Comparison of ENCODE assay signal across 13 cellular contexts in the genomic region with DNA sequence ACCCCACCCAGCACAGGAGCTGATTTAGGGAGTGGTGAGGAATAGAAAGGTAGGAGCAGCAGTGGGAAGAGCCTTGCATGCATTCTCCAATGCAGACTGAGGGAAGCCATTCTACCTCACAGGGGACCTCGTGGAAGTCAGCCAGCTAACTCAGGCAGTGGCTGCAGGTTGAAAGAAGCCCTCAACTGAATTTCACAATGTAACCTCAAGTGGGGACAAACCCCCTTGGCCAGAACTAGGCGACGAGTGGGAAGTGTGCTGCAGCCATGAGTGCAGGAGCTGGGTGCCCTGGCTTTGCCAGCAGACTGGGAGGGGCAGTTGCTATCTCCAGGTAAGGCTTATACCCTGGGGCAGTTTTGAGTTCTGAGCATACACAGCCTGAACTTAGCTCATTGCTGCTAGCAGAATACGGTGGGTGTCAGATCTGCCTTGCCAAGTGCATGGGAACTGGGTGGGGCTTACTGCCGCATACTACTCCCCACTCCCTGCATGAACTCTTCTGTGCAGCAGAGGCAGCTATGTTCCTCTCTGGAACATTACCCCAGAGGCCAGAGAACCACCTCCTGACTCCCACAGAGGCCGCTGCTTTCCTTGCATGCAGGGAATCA.
DNase-seq lines count a peak whose midpoint lies in the region; ATAC-seq, FAIRE-seq and TF ChIP-seq lines count a peak whose summit lies in the region.
"Had no signal": no experiment of that assay in that cellular context is flagged by ENCODE, and none has a peak within 500 bp of the region (broad histone marks: within the 10 kb centered on the region; RNA-seq: fewer than 3 reads in every experiment).

No MANE protein-coding gene starts in this region.

- H3K4me1 ChIP-seq in keratinocyte (ENCODE audit: control insufficient read depth, extremely low read depth, insufficient read depth, low read length): peaks cover 10% of the 10 kb centered on the region

- H4K20me1 ChIP-seq in keratinocyte (ENCODE audit: control insufficient read depth, extremely low read depth, insufficient read depth, low read length): no peaks in the 10 kb centered on the region

- no peak overlapping the region for H3K4me3 ChIP-seq in keratinocyte (ENCODE audit: control insufficient read depth in 2 of 3, extremely low read depth in 1 of 3, insufficient read depth in 2 of 3, low read depth in 1 of 3, low read length in 3 of 3)
- H3K4me3 ChIP-seq: tibial nerve had no signal

- POLR2A ChIA-PET in RWPE1 (lab: Yijun Ruan, JAX; ENCODE audit: low non-redundant PET): no interaction called here

- no peak for TF ChIP-seq CTCF in RWPE1 (conservative IDR thresholded peaks at IDR 0.05; ENCODE audit: low read depth)
- TF ChIP-seq CTCF in keratinocyte (optimal IDR thresholded peaks at IDR 0.05 in 1 of 3, IDR thresholded peaks at IDR 0.05 in 1 of 3, conservative IDR thresholded peaks at IDR 0.05 in 1 of 3; ENCODE audit: extremely low read depth in 1 of 3, insufficient read depth in 2 of 3, low read length in 3 of 3): peak in 2 of 3 experiments; percentile 6 to 23

- no peaks in the 10 kb centered on the region for H3K79me2 ChIP-seq in keratinocyte (ENCODE audit: control insufficient read depth, insufficient read depth, low read length)

- no peak for ATAC-seq in HG03175 (IDR thresholded peaks at IDR 0.05; ENCODE audit: unreplicated experiment)
- ATAC-seq in left ventricle myocardium superior: no peak
- ATAC-seq: right cardiac atrium had no signal

- dilution Hi-C loops in keratinocyte (cut with MboI; ENCODE audit: extremely low pct_ligation_motif_present, low sequenced_read_pairs): no loop called here

- DNase-seq in SKM-1 treated with dmso at 0.1 percent for 144 hours (lab: John Stamatoyannopoulos, UW; ENCODE audit: unreplicated experiment): peak; percentile 22
- DNase-seq in SKM-1 (lab: John Stamatoyannopoulos, UW; ENCODE audit: unreplicated experiment): no peak
- DNase-seq in RWPE1 (ENCODE audit: low spot score): no peak
- peak; percentile 13 for DNase-seq in keratinocyte (ENCODE audit: low read depth, low spot score)
- DNase-seq in left ventricle myocardium superior: no peak
- DNase-seq in SIG-M5 (lab: John Stamatoyannopoulos, UW): no peak
- DNase-seq: activated CD8-positive, alpha-beta memory T cell treated with anti-CD3 and anti-CD28 coated beads for 24 hours; MM.1S; right cardiac atrium had no signal

- CTCF ChIA-PET in RWPE1 (lab: Yijun Ruan, JAX): interaction anchor here (1.0 kb wide), 2 partner anchors 22 to 38 kb away, joined by 3 read pairs; no protein-coding TSS in a partner anchor

- no peaks in the 10 kb centered on the region for H3K36me3 ChIP-seq in keratinocyte (ENCODE audit: control insufficient read depth in 2 of 2, extremely low read depth in 1 of 2, insufficient read depth in 2 of 2, low read length in 2 of 2)
- H3K36me3 ChIP-seq: tibial nerve had no signal

- H3K27ac ChIP-seq in RWPE1 (peak overlapping the region; percentile 38), keratinocyte (ENCODE audit: control insufficient read depth, insufficient read depth, low read length) (no peak overlapping the region), temporal lobe (ENCODE audit: low read depth, low read length) (peak overlapping the region; percentile 27)
- H3K27ac ChIP-seq: tibial nerve had no signal

- H3K9ac ChIP-seq in keratinocyte (ENCODE audit: control insufficient read depth, extremely low read depth, insufficient read depth, low read length): no peak overlapping the region

- H3K4me2 ChIP-seq in keratinocyte (ENCODE audit: control insufficient read depth, extremely low read depth, insufficient read depth, low read depth, low read length): peak overlapping the region; percentile 23

- FAIRE-seq in keratinocyte (lab: Jason Lieb, UNC): peak; percentile 75
- FAIRE-seq: G401.6 had no signal

- peak overlapping the region; percentile 38 for H2AFZ ChIP-seq in keratinocyte (ENCODE audit: control insufficient read depth, low read length)

- no peaks in the 10 kb centered on the region for H3K9me3 ChIP-seq in keratinocyte (ENCODE audit: control insufficient read depth, low read depth, low read length)
- H3K9me3 ChIP-seq: tibial nerve had no signal

- intact Hi-C loops in left ventricle myocardium superior (cut with micrococcal nuclease): no loop called here

- H3K9me1 ChIP-seq in keratinocyte (ENCODE audit: control insufficient read depth, extremely low read depth, insufficient read depth, low read length): no peaks in the 10 kb centered on the region

- no peaks in the 10 kb centered on the region for H3K27me3 ChIP-seq in keratinocyte (ENCODE audit: control insufficient read depth, extremely low read depth, insufficient read depth, low read length)
- H3K27me3 ChIP-seq: tibial nerve had no signal

Comparison
In these comparisons a context has a peak if more than half of its experiments do, and no peak if none do; other contexts are left out.
1. DNase-seq: peak in SKM-1 treated with dmso at 0.1 percent for 144 hours (single experiment) and keratinocyte (single experiment); none in SKM-1 (single experiment), RWPE1 (single experiment), left ventricle myocardium superior (single experiment) and SIG-M5 (single experiment).